1 cellular context compared by ENCODE assay signal in the genomic region with DNA sequence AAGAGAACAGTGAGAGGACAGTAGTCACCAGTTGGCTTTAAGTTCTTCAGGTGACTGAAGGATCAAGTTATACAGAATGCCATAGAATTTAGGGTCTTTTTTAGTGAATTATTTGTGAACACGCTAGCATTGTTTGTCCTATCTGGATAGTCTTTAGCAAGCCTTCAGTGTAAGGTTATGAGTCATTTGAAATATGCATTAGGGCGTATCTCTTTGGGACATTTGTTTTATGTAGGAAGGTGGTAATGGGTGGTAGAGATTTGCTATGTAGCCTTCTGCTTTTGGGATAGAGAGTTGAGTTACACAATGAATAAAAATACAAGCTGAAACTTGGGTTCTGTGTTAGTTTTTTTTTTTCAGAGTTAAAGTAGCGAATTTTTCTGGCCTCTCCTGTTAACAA.
TF ChIP-seq lines count a peak whose summit lies in the region.

No MANE protein-coding gene starts in this region.

TF ChIP-seq in GM12878, 131 proteins besides CTCF, POLR2A, EP300 and RAD21:
- TF ChIP-seq ASH2L (IDR thresholded peaks at IDR 0.05; ENCODE audit: borderline replicate concordance, low read depth) (no peak), NFIC (IDR thresholded peaks at IDR 0.05; ENCODE audit: low read depth, low read length) (no peak), CREB1 (IDR thresholded peaks at IDR 0.05; ENCODE audit: low read depth) (no peak), GABPA (IDR thresholded peaks at IDR 0.05; ENCODE audit: low read depth) (no peak), FOS (IDR thresholded peaks at IDR 0.05; ENCODE audit: borderline replicate concordance, extremely low read depth, insufficient read length) (no peak), ZNF687 (IDR thresholded peaks at IDR 0.05) (no peak), SMAD5 (IDR thresholded peaks at IDR 0.05; ENCODE audit: low read depth) (no peak), ZNF207 (IDR thresholded peaks at IDR 0.05; ENCODE audit: borderline replicate concordance) (no peak), NR2C2 (IDR thresholded peaks at IDR 0.05; ENCODE audit: borderline replicate concordance, control insufficient read depth, insufficient read length, low read depth) (no peak), BCL11A (IDR thresholded peaks at IDR 0.05; ENCODE audit: low read depth, low read length) (no peak), RB1 (IDR thresholded peaks at IDR 0.05; ENCODE audit: borderline replicate concordance) (no peak), SREBF2 (IDR thresholded peaks at IDR 0.05; ENCODE audit: low read length) (no peak)
- TF ChIP-seq, protein P1, sequence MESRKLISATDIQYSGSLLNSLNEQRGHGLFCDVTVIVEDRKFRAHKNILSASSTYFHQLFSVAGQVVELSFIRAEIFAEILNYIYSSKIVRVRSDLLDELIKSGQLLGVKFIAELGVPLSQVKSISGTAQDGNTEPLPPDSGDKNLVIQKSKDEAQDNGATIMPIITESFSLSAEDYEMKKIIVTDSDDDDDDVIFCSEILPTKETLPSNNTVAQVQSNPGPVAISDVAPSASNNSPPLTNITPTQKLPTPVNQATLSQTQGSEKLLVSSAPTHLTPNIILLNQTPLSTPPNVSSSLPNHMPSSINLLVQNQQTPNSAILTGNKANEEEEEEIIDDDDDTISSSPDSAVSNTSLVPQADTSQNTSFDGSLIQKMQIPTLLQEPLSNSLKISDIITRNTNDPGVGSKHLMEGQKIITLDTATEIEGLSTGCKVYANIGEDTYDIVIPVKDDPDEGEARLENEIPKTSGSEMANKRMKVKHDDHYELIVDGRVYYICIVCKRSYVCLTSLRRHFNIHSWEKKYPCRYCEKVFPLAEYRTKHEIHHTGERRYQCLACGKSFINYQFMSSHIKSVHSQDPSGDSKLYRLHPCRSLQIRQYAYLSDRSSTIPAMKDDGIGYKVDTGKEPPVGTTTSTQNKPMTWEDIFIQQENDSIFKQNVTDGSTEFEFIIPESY (IDR thresholded peaks at IDR 0.05), result no peak
